In the genomic region with DNA sequence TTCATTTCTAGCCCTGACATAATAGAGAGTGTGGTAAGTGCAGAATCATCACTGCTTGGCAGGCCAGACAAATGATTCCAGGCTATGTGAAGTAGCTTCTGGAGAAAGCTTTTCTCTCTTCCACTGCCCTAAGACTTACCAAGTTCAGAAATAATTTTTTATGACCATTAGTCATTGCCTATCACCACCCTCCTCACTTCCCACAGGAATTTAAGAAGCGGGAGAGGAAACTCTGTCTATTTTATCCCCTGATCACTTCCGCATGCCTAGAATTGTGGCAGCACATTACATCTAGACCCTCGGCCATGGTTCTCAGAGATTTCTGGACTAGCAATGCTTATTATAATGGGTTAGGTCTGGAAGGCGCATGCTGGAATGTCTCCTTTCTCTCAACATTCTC, we compare ENCODE assay signal across 16 cellular contexts.
DNase-seq lines count a peak whose midpoint lies in the region; FAIRE-seq and TF ChIP-seq lines count a peak whose summit lies in the region.
"Had no signal": no experiment of that assay in that cellular context is flagged by ENCODE, and none has a peak within 500 bp of the region (broad histone marks: within the 10 kb centered on the region; RNA-seq: fewer than 3 reads in every experiment).

No MANE protein-coding gene starts in this region.

- WGBS in trophoblast cell (ENCODE audit: extremely low coverage, insufficient coverage, insufficient read length) = no CpG with 5 or more reads among the region's 4 CpGs

- H3K27me3 ChIP-seq in SJCRH30 (no peaks in the 10 kb centered on the region), trophoblast cell (ENCODE audit: insufficient read depth, low read length) (no peaks in the 10 kb centered on the region)

- H3K4ac ChIP-seq in trophoblast cell (ENCODE audit: low read depth, low read length) = no peak overlapping the region

- H4K8ac ChIP-seq in trophoblast cell (ENCODE audit: low read depth, low read length) = no peak overlapping the region

- H3K4me2 ChIP-seq in trophoblast cell (ENCODE audit: low read length) = no peak overlapping the region
- H3K4me2 ChIP-seq: GM23338 had no signal

- no peak overlapping the region for H3K14ac ChIP-seq in trophoblast cell (ENCODE audit: low read length)

- no peak overlapping the region for H2AK5ac ChIP-seq in trophoblast cell (ENCODE audit: low read length)

- H3K4me3 ChIP-seq in SJCRH30 = no peak overlapping the region
- no peak overlapping the region for H3K4me3 ChIP-seq in foreskin fibroblast (ENCODE audit: low read depth in 1 of 2, low read length in 2 of 2)
- no peak overlapping the region for H3K4me3 ChIP-seq in trophoblast cell (ENCODE audit: low read depth, low read length)
- H3K4me3 ChIP-seq: GM23338, left ventricle myocardium inferior had no signal

- peaks cover 43% of the 10 kb centered on the region for H3K4me1 ChIP-seq in SJCRH30
- H3K4me1 ChIP-seq in trophoblast cell (ENCODE audit: control insufficient read depth in 1 of 2, insufficient read depth in 2 of 2, low read length in 2 of 2) = peaks cover 0 to 2% of the 10 kb centered on the region in 2 experiments

- H3K9ac ChIP-seq in trophoblast cell (ENCODE audit: low read length) = no peak overlapping the region

- FAIRE-seq in H54 (lab: Jason Lieb, UNC) (no peak), urothelium cell line (lab: Jason Lieb, UNC) (no peak), GM12891 (lab: Jason Lieb, UNC) (no peak)

- no peaks in the 10 kb centered on the region for H3K36me3 ChIP-seq in SJCRH30
- no peaks in the 10 kb centered on the region for H3K36me3 ChIP-seq in trophoblast cell (ENCODE audit: control insufficient read depth in 1 of 2, insufficient read depth in 2 of 2, low read length in 2 of 2)
- H3K36me3 ChIP-seq: left ventricle myocardium inferior had no signal

- TF ChIP-seq POLR2A in H54 (IDR thresholded peaks at IDR 0.05; ENCODE audit: low read depth, low read length) (no peak), GM12891 (IDR thresholded peaks at IDR 0.05; ENCODE audit: low read depth, low read length) (no peak)

- no peak overlapping the region for H3K18ac ChIP-seq in trophoblast cell (ENCODE audit: low read length)

- H4K12ac ChIP-seq in trophoblast cell (ENCODE audit: low read depth, low read length) = no peak overlapping the region

- H3K79me1 ChIP-seq in trophoblast cell (ENCODE audit: low read length) = no peaks in the 10 kb centered on the region

- no peak overlapping the region for H2BK120ac ChIP-seq in trophoblast cell (ENCODE audit: insufficient read depth, low read length, poor library complexity)

- H2BK5ac ChIP-seq in trophoblast cell (ENCODE audit: low read depth, low read length, poor library complexity) = no peak overlapping the region

- no peak overlapping the region for H2BK12ac ChIP-seq in trophoblast cell (ENCODE audit: low read length)

- H3K9me3 ChIP-seq in SJCRH30 (replicated peaks) (no peaks in the 10 kb centered on the region), trophoblast cell (ENCODE audit: insufficient read depth, low read depth, low read length) (no peaks in the 10 kb centered on the region)
- H3K9me3 ChIP-seq: left ventricle myocardium inferior had no signal

- H3K79me2 ChIP-seq in trophoblast cell (ENCODE audit: control insufficient read depth, insufficient read depth, low read length, poor library complexity) = no peaks in the 10 kb centered on the region

- H3K27ac ChIP-seq in SJCRH30 (peak overlapping the region; percentile 66), trophoblast cell (ENCODE audit: low read depth, low read length) (no peak overlapping the region)
- H3K27ac ChIP-seq: left ventricle myocardium inferior, RWPE1 had no signal

- DNase-seq in H54 (ENCODE audit: insufficient read length, low spot score) (peak; percentile 15), SJCRH30 (peak; percentile 16 to 43), foreskin fibroblast (peak; percentile 57 to 70), urothelium cell line (ENCODE audit: low spot score) (peak; percentile 56), GM12891 (ENCODE audit: insufficient read length, low spot score) (no peak), trophoblast cell (no peak), midbrain (lab: John Stamatoyannopoulos, UW) (no peak)
- DNase-seq: activated gamma-delta T cell; left ventricle myocardium inferior; NCI-H1092 treated with DMSO at 0.1 percent for 48 hours; NCI-H2107; NCI-H82; stimulated activated CD4-positive, alpha-beta T cell treated with anti-CD3 and anti-CD28 coated beads, Interleukin-15, amount 100 ng/mL, for 24 hours; T-cell had no signal

- no peak overlapping the region for H4K91ac ChIP-seq in trophoblast cell (ENCODE audit: low read depth, low read length)

- TF ChIP-seq CTCF in foreskin fibroblast (IDR thresholded peaks at IDR 0.05; ENCODE audit: low read depth, low read length) = no peak

- no peak overlapping the region for H3K23ac ChIP-seq in trophoblast cell (ENCODE audit: low read length)

- H2AFZ ChIP-seq in trophoblast cell (ENCODE audit: insufficient read depth, low read length, poor library complexity) = no peak overlapping the region
- H2AFZ ChIP-seq: GM23338 had no signal

TF ChIP-seq in GM12891, 5 proteins besides CTCF, POLR2A, EP300 and RAD21:
- TF ChIP-seq POLR2AphosphoS5 (IDR thresholded peaks at IDR 0.05; ENCODE audit: low read depth, low read length) = no peak
- TF ChIP-seq SPI1 (IDR thresholded peaks at IDR 0.05; ENCODE audit: low read depth, low read length) = no peak

Comparison
In these comparisons a context has a peak if more than half of its experiments do, and no peak if none do; other contexts are left out.
1. DNase-seq: peak in H54 (single experiment), SJCRH30 (2 of 2), foreskin fibroblast (2 of 2) and urothelium cell line (single experiment); none in GM12891 (single experiment), trophoblast cell (0 of 2) and midbrain (single experiment).